Comparison of ENCODE assay signal across 8 cellular contexts in genomic region chr10:97553575-97554100, GRCh38. TPM values are rescaled to one million over a fixed set of nuclear protein-coding genes. Genes with fewer than 3 reads are reported as not detected.
DNase-seq lines count a peak whose midpoint lies in the region; ATAC-seq, FAIRE-seq and TF ChIP-seq lines count a peak whose summit lies in the region.

No MANE protein-coding gene starts in this region.

- CTCF ChIA-PET in AG04450 (lab: Charles Lee): interaction anchor here (0.6 to 4.7 kb wide), 29 partner anchors 8 to 149 kb away, joined by 3 to 44 read pairs (median 6); partner anchors contain the start of gene UBTD1

- H3K36me3 Mint-ChIP-seq in astrocyte (ENCODE audit: low read depth, unreplicated experiment): peaks cover 7% of the 10 kb centered on the region

- H3K4me2 ChIP-seq in astrocyte (ENCODE audit: low read length): no peak overlapping the region

- H3K27me3 Mint-ChIP-seq in astrocyte (ENCODE audit: low read depth, unreplicated experiment): no peaks in the 10 kb centered on the region

- H3K4me1 ChIP-seq in astrocyte (ENCODE audit: insufficient read depth, low read length) (peaks cover 7% of the 10 kb centered on the region), small intestine (ENCODE audit: control insufficient read depth in 2 of 2, insufficient read depth in 1 of 2, low read depth in 1 of 2, low read length in 1 of 2) (no peaks in the 10 kb centered on the region)

- peak overlapping the region; percentile 30 for H3K9ac ChIP-seq in astrocyte (ENCODE audit: low read length)

- no peak overlapping the region for H3K27ac ChIP-seq in AG04450 (ENCODE audit: low read depth, low read length)
- no peak overlapping the region for H3K27ac ChIP-seq in astrocyte (ENCODE audit: low read depth, low read length)
- no peak overlapping the region for H3K27ac ChIP-seq in small intestine (ENCODE audit: low read depth in 1 of 2, low read length in 1 of 2)

- H3K4me3 Mint-ChIP-seq in astrocyte (ENCODE audit: unreplicated experiment): peak overlapping the region; percentile 54

- 13 to 21% (median 16%) methylated on average over 7 of the region's 7 CpGs for WGBS in small intestine, 3 donors

- H2AFZ ChIP-seq in astrocyte (ENCODE audit: low read depth, low read length): no peak overlapping the region

- H3K36me3 ChIP-seq in astrocyte (ENCODE audit: insufficient read depth, low read length): no peaks in the 10 kb centered on the region
- H3K36me3 ChIP-seq in small intestine (ENCODE audit: control insufficient read depth in 2 of 2, insufficient read depth in 2 of 2, low read length in 2 of 2): no peaks in the 10 kb centered on the region

- no peak for FAIRE-seq in astrocyte (lab: Jason Lieb, UNC)
- no peak for FAIRE-seq in small intestine (lab: Jason Lieb, UNC)

- no peaks in the 10 kb centered on the region for H3K27me3 ChIP-seq in AG04450 (ENCODE audit: control insufficient read depth, insufficient read depth, low read length)
- no peaks in the 10 kb centered on the region for H3K27me3 ChIP-seq in astrocyte (ENCODE audit: insufficient read depth, low read length)
- no peaks in the 10 kb centered on the region for H3K27me3 ChIP-seq in small intestine (ENCODE audit: control insufficient read depth in 2 of 2, insufficient read depth in 2 of 2, low read length in 2 of 2)

- POLR2A ChIA-PET in AG04450 (lab: Yijun Ruan, JAX): interaction anchor here (1.3 kb wide), 1 partner anchor 55 kb away, joined by 5 read pairs; the partner anchor contains the start of gene UBTD1

- H3K9me3 ChIP-seq in AG04450 (ENCODE audit: control insufficient read depth, insufficient read depth, low read length) (peaks cover 6% of the 10 kb centered on the region), astrocyte (ENCODE audit: insufficient read depth, low read depth, low read length) (no peaks in the 10 kb centered on the region), small intestine (ENCODE audit: control insufficient read depth, low read depth) (no peaks in the 10 kb centered on the region)

- peaks cover 12% of the 10 kb centered on the region for H4K20me1 ChIP-seq in astrocyte (ENCODE audit: insufficient read depth, low read length)

- no peak overlapping the region for H3K4me3 ChIP-seq in AG04450 (ENCODE audit: low read depth, low read length)
- no peak overlapping the region for H3K4me3 ChIP-seq in LNCaP clone FGC (ENCODE audit: low read depth, low read length)
- H3K4me3 ChIP-seq in astrocyte (ENCODE audit: insufficient read depth, low read depth, low read length): no peak overlapping the region
- no peak overlapping the region for H3K4me3 ChIP-seq in small intestine (ENCODE audit: low read depth in 1 of 2, low read length in 2 of 2)

- H3K4me1 Mint-ChIP-seq in astrocyte (ENCODE audit: low read depth, unreplicated experiment): peaks cover 33% of the 10 kb centered on the region

- H3K9me3 Mint-ChIP-seq in astrocyte (ENCODE audit: unreplicated experiment): peaks cover 2% of the 10 kb centered on the region

- H3K27ac Mint-ChIP-seq in astrocyte (ENCODE audit: unreplicated experiment): no peak overlapping the region

- H3K79me2 ChIP-seq in astrocyte (ENCODE audit: insufficient read depth, low read length): peaks cover 25% of the 10 kb centered on the region

- peak; percentile 94 for TF ChIP-seq CTCF in AG04450 (IDR thresholded peaks at IDR 0.05; ENCODE audit: low read depth, low read length)
- TF ChIP-seq CTCF in LNCaP clone FGC (IDR thresholded peaks at IDR 0.05; ENCODE audit: control insufficient read depth, extremely low read depth, insufficient read depth): peak; percentile 88
- peak; percentile 69 for TF ChIP-seq CTCF in astrocyte (IDR thresholded peaks at IDR 0.05; ENCODE audit: insufficient read depth, low read depth, low read length)

- peak; percentile 41 for ATAC-seq in GM18520 (IDR thresholded peaks at IDR 0.05; ENCODE audit: unreplicated experiment)

- DNase-seq in AG04450 (ENCODE audit: low read depth, low spot score): no peak
- peak; percentile 36 for DNase-seq in LNCaP clone FGC (ENCODE audit: low read depth)
- peak; percentile 25 for DNase-seq in T-helper 9 cell
- DNase-seq in astrocyte (ENCODE audit: low read depth): peak; percentile 46
- DNase-seq in hypothalamus (lab: John Stamatoyannopoulos, UW): peak in 41 of 51 donors; percentile 15 to 79 (median 54)
- peak; percentile 58 for DNase-seq in small intestine
- DNase-seq in 8988T: no peak

RNA-seq across cellular contexts. Expression of gene ANKRD2, which starts 18.9 kb away (rescaled TPM):
- polyA plus RNA-seq in AG04450 (2011; rRNA removed) (0.05 and 0.06 TPM in 2 replicates), small intestine (1 to 10 TPM in 2 of 3 donors, under 1 TPM in 1; 0.04 to 8.6 (median 3.8) TPM)
- polyA minus RNA-seq in AG04450 (2011; rRNA and poly(A)+ RNA removed): not detected in 2 replicates
- 0.22 and 0.36 TPM in 2 replicates for total RNA-seq in astrocyte

RNA-seq across cellular contexts. Expression of gene HOGA1, which starts 30.6 kb away (rescaled TPM):
- polyA plus RNA-seq in AG04450 (2011; rRNA removed) (0.41 and 0.53 TPM in 2 replicates), small intestine (under 1 TPM; 0.45 to 0.81 (median 0.51) TPM)
- 0.55 and 0.61 TPM in 2 replicates for polyA minus RNA-seq in AG04450 (2011; rRNA and poly(A)+ RNA removed)
- 0.23 and 0.31 TPM in 2 replicates for total RNA-seq in astrocyte

RNA-seq across cellular contexts. Expression of gene C10orf62, which starts 35.9 kb away (rescaled TPM):
- polyA plus RNA-seq in AG04450 (2011; rRNA removed) (not detected in 2 replicates), small intestine (not detected)
- polyA minus RNA-seq in AG04450 (2011; rRNA and poly(A)+ RNA removed): not detected in 2 replicates
- total RNA-seq in astrocyte: not detected in 2 replicates

RNA-seq across cellular contexts. Expression of gene UBTD1, which starts 54.9 kb away (rescaled TPM):
- polyA plus RNA-seq in AG04450 (2011; rRNA removed) (15.5 and 20.3 TPM in 2 replicates), small intestine (1 to 10 TPM; 1.1 to 7.6 (median 7.0) TPM)
- polyA minus RNA-seq in AG04450 (2011; rRNA and poly(A)+ RNA removed): 7.9 and 9.6 TPM in 2 replicates
- total RNA-seq in astrocyte: 73.1 and 81.9 TPM in 2 replicates

RNA-seq across cellular contexts. Expression of gene MMS19, which starts 55.4 kb away (rescaled TPM):
- polyA plus RNA-seq in AG04450 (2011; rRNA removed) (71.5 and 80.2 TPM in 2 replicates), small intestine (10 to 100 TPM; 44.7 to 51.9 (median 49.2) TPM)
- polyA minus RNA-seq in AG04450 (2011; rRNA and poly(A)+ RNA removed): 144 and 158 TPM in 2 replicates
- total RNA-seq in astrocyte: 84.4 and 97.2 TPM in 2 replicates

Comparison
In these comparisons a context has a peak if more than half of its experiments do, and no peak if none do; other contexts are left out.
1. DNase-seq: peak in LNCaP clone FGC (single experiment), T-helper 9 cell (single experiment), astrocyte (single experiment), hypothalamus (41 of 51) and small intestine (single experiment); none in AG04450 (single experiment) and 8988T (single experiment).
2. Peak in every context shown above with its lines, with median percentiles within 50 percentile points of each other: CTCF ChIP-seq.